In genomic region chr20:46040902-46041535, GRCh38 we compare ENCODE assay signal across 8 cellular contexts. TPM values are rescaled to one million over a fixed set of nuclear protein-coding genes. Genes with fewer than 3 reads are reported as not detected.
A peak's percentile ranks its signal among the peaks of the same experiment; 100 is the strongest.
DNase-seq lines count a peak whose midpoint lies in the region; FAIRE-seq and TF ChIP-seq lines count a peak whose summit lies in the region.

No MANE protein-coding gene starts in this region.

- H4K20me1 ChIP-seq in neural cell (ENCODE audit: insufficient read depth): no peaks in the 10 kb centered on the region

- DNase-seq in GM12892 (ENCODE audit: insufficient read length): no peak
- peak; percentile 57 for DNase-seq in OCI-M1 (lab: John Stamatoyannopoulos, UW)
- DNase-seq in adipocyte (ENCODE audit: low read depth): peak; percentile 37
- DNase-seq in hippocampal formation (lab: John Stamatoyannopoulos, UW): no peak
- no peak for DNase-seq in SHP77 treated with DMSO at 0.1 percent for 48 hours (lab: John Stamatoyannopoulos, UW)
- DNase-seq in esophagus squamous epithelium (lab: John Stamatoyannopoulos, UW): no peak
- DNase-seq in NCI-H1436 treated with DMSO at 0.1 percent for 48 hours (lab: John Stamatoyannopoulos, UW): no peak

- no peaks in the 10 kb centered on the region for H3K36me3 ChIP-seq in adipocyte (ENCODE audit: control insufficient read depth, insufficient read depth, low read length, severe bottlenecking)
- peaks cover 11% of the 10 kb centered on the region for H3K36me3 ChIP-seq in neural cell (ENCODE audit: insufficient read depth, low read length)
- no peaks in the 10 kb centered on the region for H3K36me3 ChIP-seq in esophagus squamous epithelium

- no peak overlapping the region for H2AFZ ChIP-seq in neural cell (ENCODE audit: low read depth, low read length)

- H3K9me3 ChIP-seq in adipocyte (ENCODE audit: control insufficient read depth, low read length) (no peaks in the 10 kb centered on the region), neural cell (ENCODE audit: low read length) (no peaks in the 10 kb centered on the region), esophagus squamous epithelium (no peaks in the 10 kb centered on the region)

- H3K27ac ChIP-seq in neural cell (ENCODE audit: low read length) (no peak overlapping the region), esophagus squamous epithelium (no peak overlapping the region)

- no peaks in the 10 kb centered on the region for H3K79me2 ChIP-seq in neural cell (replicated peaks; ENCODE audit: insufficient read depth, low read length)

- TF ChIP-seq POLR2A in GM12892 (IDR thresholded peaks at IDR 0.05; ENCODE audit: low read depth, low read length): no peak
- TF ChIP-seq POLR2A in esophagus squamous epithelium (IDR thresholded peaks at IDR 0.05): no peak

- FAIRE-seq in GM12892 (lab: Jason Lieb, UNC): peak; percentile 9

- intact Hi-C loops in esophagus squamous epithelium (cut with DNase I): no loop called here

- no peaks in the 10 kb centered on the region for H3K4me1 ChIP-seq in adipocyte (ENCODE audit: control insufficient read depth, insufficient read depth, low read length)
- H3K4me1 ChIP-seq in esophagus squamous epithelium: no peaks in the 10 kb centered on the region

- no peak for TF ChIP-seq CTCF in neural cell (IDR thresholded peaks at IDR 0.05; ENCODE audit: poor library complexity, severe bottlenecking)
- no peak for TF ChIP-seq CTCF in esophagus squamous epithelium (IDR thresholded peaks at IDR 0.05)

- H3K4me2 ChIP-seq in neural cell (ENCODE audit: low read length): no peak overlapping the region

- WGBS in esophagus squamous epithelium, 2 donors: 10 to 35% methylated on average over 10 to 14 of the region's 18 CpGs

- H3K9ac ChIP-seq in adipocyte (ENCODE audit: low read length): no peak overlapping the region
- no peak overlapping the region for H3K9ac ChIP-seq in neural cell (ENCODE audit: low read length)

- no peak for TF ChIP-seq EP300 in neural cell (conservative IDR thresholded peaks at IDR 0.05; ENCODE audit: poor library complexity, severe bottlenecking)

- no peaks in the 10 kb centered on the region for H3K9me2 ChIP-seq in neural cell (ENCODE audit: insufficient read depth, low read length)

- H3K4me3 ChIP-seq in adipocyte (ENCODE audit: low read length): no peak overlapping the region
- H3K4me3 ChIP-seq in neural cell (ENCODE audit: low read length): no peak overlapping the region
- no peak overlapping the region for H3K4me3 ChIP-seq in esophagus squamous epithelium

- H3F3A ChIP-seq in neural cell (ENCODE audit: insufficient read depth, low read length, poor library complexity, severe bottlenecking): no peaks in the 10 kb centered on the region

- no peak for TF ChIP-seq RAD21 in neural cell (conservative IDR thresholded peaks at IDR 0.05)

- peaks cover 59% of the 10 kb centered on the region for H3K27me3 ChIP-seq in adipocyte (replicated peaks; ENCODE audit: control insufficient read depth, insufficient read depth, low read length)
- no peaks in the 10 kb centered on the region for H3K27me3 ChIP-seq in neural cell (ENCODE audit: insufficient read depth, low read depth, low read length)
- peaks cover 0 to 77% (median 0%) of the 10 kb centered on the region in 4 donors for H3K27me3 ChIP-seq in esophagus squamous epithelium

TF ChIP-seq in neural cell, 6 proteins besides CTCF, POLR2A, EP300 and RAD21:
- TF ChIP-seq REST (IDR thresholded peaks at IDR 0.05; ENCODE audit: borderline replicate concordance): peak; percentile 88
- TF ChIP-seq SMC3 (conservative IDR thresholded peaks at IDR 0.05; ENCODE audit: poor library complexity): no peak

RNA-seq across cellular contexts. Expression of gene SLC12A5, which starts 12.0 kb away (rescaled TPM):
- polyA plus RNA-seq in GM12892 (2012; ENCODE audit: missing spikeins): 2.3 TPM
- polyA plus RNA-seq in neural cell: 53.1 and 74.4 TPM in 2 replicates
- 68.2 and 69.4 TPM in 2 replicates for polyA minus RNA-seq in neural cell
- total RNA-seq in esophagus squamous epithelium: not detected

RNA-seq across cellular contexts. Expression of gene MMP9, which starts 32.3 kb away (rescaled TPM):
- 0.15 TPM for polyA plus RNA-seq in GM12892 (2012; ENCODE audit: missing spikeins)
- not detected in 2 replicates for polyA plus RNA-seq in neural cell
- polyA minus RNA-seq in neural cell: not detected in 2 replicates
- under 1 TPM in 3 of 4 donors, not detected in 1; 0.18 to 0.50 (median 0.38) TPM for total RNA-seq in esophagus squamous epithelium

RNA-seq across cellular contexts. Expression of gene NCOA5, which starts 48.7 kb away (rescaled TPM):
- polyA plus RNA-seq in GM12892 (2012; ENCODE audit: missing spikeins): 14.5 TPM
- 23.0 and 29.9 TPM in 2 replicates for polyA plus RNA-seq in neural cell
- polyA minus RNA-seq in neural cell: 41.3 and 41.4 TPM in 2 replicates
- total RNA-seq in esophagus squamous epithelium: 10 to 100 TPM; 20.7 to 29.8 (median 22.3) TPM

Comparison
In these comparisons a context has a peak if more than half of its experiments do, and no peak if none do; other contexts are left out.
1. DNase-seq: peak in OCI-M1 (single experiment) and adipocyte (single experiment); none in GM12892 (single experiment), hippocampal formation (0 of 2), SHP77 treated with DMSO at 0.1 percent for 48 hours (single experiment), esophagus squamous epithelium (single experiment) and NCI-H1436 treated with DMSO at 0.1 percent for 48 hours (single experiment).